Comparison of ENCODE assay signal across 18 cellular contexts in genomic region chr12:58601529-58601928, GRCh38.
DNase-seq lines count a peak whose midpoint lies in the region; ATAC-seq, FAIRE-seq and TF ChIP-seq lines count a peak whose summit lies in the region.
"Had no signal": no experiment of that assay in that cellular context is flagged by ENCODE, and none has a peak within 500 bp of the region (broad histone marks: within the 10 kb centered on the region; RNA-seq: fewer than 3 reads in every experiment).

No MANE protein-coding gene starts in this region.

- TF ChIP-seq CTCF in HepG2 (CRISPR knock-in tag; IDR thresholded peaks at IDR 0.05) (no peak), right lobe of liver (IDR thresholded peaks at IDR 0.05) (no peak), H1 (IDR thresholded peaks at IDR 0.05; ENCODE audit: control extremely low read depth in 1 of 3, insufficient read depth in 1 of 3, low read depth in 1 of 3, low read length in 3 of 3) (no peak), BE2C (IDR thresholded peaks at IDR 0.05; ENCODE audit: low read depth, low read length) (no peak), OCI-LY7 (conservative IDR thresholded peaks at IDR 0.05; ENCODE audit: low read length) (no peak)

- no peaks in the 10 kb centered on the region for H3K4me1 ChIP-seq in HepG2 (ENCODE audit: insufficient read depth, low read length)
- no peaks in the 10 kb centered on the region for H3K4me1 ChIP-seq in right lobe of liver
- no peaks in the 10 kb centered on the region for H3K4me1 ChIP-seq in H1 (replicated peaks in 1 of 4; ENCODE audit: control insufficient read depth in 3 of 4, insufficient read depth in 4 of 4, low read length in 3 of 4)
- no peaks in the 10 kb centered on the region for H3K4me1 ChIP-seq in mesenchymal stem cell (ENCODE audit: control insufficient read depth, insufficient read depth, low read depth, low read length)
- no peaks in the 10 kb centered on the region for H3K4me1 ChIP-seq in BE2C
- no peaks in the 10 kb centered on the region for H3K4me1 ChIP-seq in OCI-LY7 (ENCODE audit: insufficient read depth, low read length, poor library complexity, severe bottlenecking)
- H3K4me1 ChIP-seq: BLaER1 treated with 17β-estradiol and CSF1 and Interleukin-3, amounts not matched to agents 10 nM and 100 nM had no signal

- H3K79me1 ChIP-seq in H1 (ENCODE audit: low read depth, low read length) (no peaks in the 10 kb centered on the region), mesenchymal stem cell (replicated peaks; ENCODE audit: low read length, poor library complexity, severe bottlenecking) (no peaks in the 10 kb centered on the region)

- H3K4me2 ChIP-seq in HepG2 (ENCODE audit: low read depth, low read length) (no peak overlapping the region), H1 (ENCODE audit: insufficient read depth in 1 of 2, low read depth in 2 of 2, low read length in 2 of 2) (no peak overlapping the region), mesenchymal stem cell (ENCODE audit: low read length, poor library complexity, severe bottlenecking) (no peak overlapping the region), OCI-LY7 (ENCODE audit: low read length) (no peak overlapping the region)
- H3K4me2 ChIP-seq: BLaER1 treated with 17β-estradiol and CSF1 and Interleukin-3, amounts not matched to agents 10 nM and 100 nM had no signal

- BruUV-seq in HepG2 (replicated peaks; lab: Mats Ljungman, UMichigan), result no TSS peak
- no TSS peak for BruUV-seq in OCI-LY7 (replicated peaks; lab: Mats Ljungman, UMichigan)

- no peaks in the 10 kb centered on the region for H3K36me3 ChIP-seq in HepG2 (replicated peaks in 1 of 2; ENCODE audit: control insufficient read depth in 1 of 2, insufficient read depth in 2 of 2, low read length in 2 of 2)
- H3K36me3 ChIP-seq in right lobe of liver, result no peaks in the 10 kb centered on the region
- no peaks in the 10 kb centered on the region for H3K36me3 ChIP-seq in H1 (ENCODE audit: control insufficient read depth in 2 of 4, insufficient read depth in 4 of 4, low read length in 3 of 4)
- H3K36me3 ChIP-seq in mesenchymal stem cell (ENCODE audit: control insufficient read depth in 1 of 2, insufficient read depth in 2 of 2, low read depth in 1 of 2, low read length in 2 of 2), result no peaks in the 10 kb centered on the region
- no peaks in the 10 kb centered on the region for H3K36me3 ChIP-seq in BE2C
- H3K36me3 ChIP-seq in OCI-LY7 (ENCODE audit: insufficient read depth, low read length), result no peaks in the 10 kb centered on the region
- H3K36me3 ChIP-seq: BLaER1 treated with 17β-estradiol and CSF1 and Interleukin-3, amounts not matched to agents 10 nM and 100 nM had no signal

- no peak for TF ChIP-seq EP300 in HepG2 (IDR thresholded peaks at IDR 0.05; ENCODE audit: low read depth in 2 of 2, low read length in 2 of 2)
- TF ChIP-seq EP300 in HepG2 (CRISPR knock-in tag; IDR thresholded peaks at IDR 0.05; ENCODE audit: borderline replicate concordance), result no peak
- TF ChIP-seq EP300 in H1 (IDR thresholded peaks at IDR 0.05; ENCODE audit: borderline replicate concordance in 1 of 2, low read depth in 2 of 2, low read length in 2 of 2), result no peak

- no peak overlapping the region for H4K8ac ChIP-seq in H1 (ENCODE audit: extremely low read depth, insufficient read depth, low read length)
- H4K8ac ChIP-seq in mesenchymal stem cell (ENCODE audit: low read length), result no peak overlapping the region

- no peaks in the 10 kb centered on the region for H3K9me2 ChIP-seq in OCI-LY7 (ENCODE audit: insufficient read depth, low read length)

- WGBS in HepG2 (ENCODE audit: low lambda C conversion rate), result 0% methylated on average over 1 of the region's 1 CpG
- WGBS in right lobe of liver (ENCODE audit: insufficient coverage, low coverage, low lambda C conversion rate, missing lambda C conversion rate), result 58% methylated on average over 1 of the region's 1 CpG
- 100% methylated on average over 1 of the region's 1 CpG; no CpG with 5 or more reads in 1 of the 2 experiments for WGBS in H1 (ENCODE audit: extremely low coverage in 1 of 2, insufficient coverage in 1 of 2, insufficient read length in 1 of 2, insufficient replicate concordance in 2 of 2, low coverage in 1 of 2, low lambda C conversion rate in 2 of 2, missing lambda C conversion rate in 1 of 2), 2 experiments
- no CpG with 5 or more reads among the region's 1 CpG for WGBS in mesenchymal stem cell

- H3K4me3 ChIP-seq in HepG2 (replicated peaks in 1 of 3; ENCODE audit: insufficient read depth in 1 of 3, low read depth in 2 of 3, low read length in 3 of 3), result no peak overlapping the region
- no peak overlapping the region for H3K4me3 ChIP-seq in right lobe of liver
- no peak overlapping the region for H3K4me3 ChIP-seq in H1 (ENCODE audit: extremely low read depth in 1 of 4, insufficient read depth in 2 of 4, low read depth in 3 of 4, low read length in 4 of 4)
- H3K4me3 ChIP-seq in mesenchymal stem cell (ENCODE audit: insufficient read depth in 1 of 2, low read depth in 1 of 2, low read length in 2 of 2), result no peak overlapping the region
- H3K4me3 ChIP-seq in BE2C (ENCODE audit: low read depth, low read length), result no peak overlapping the region
- H3K4me3 ChIP-seq in OCI-LY7 (ENCODE audit: low read depth, low read length, poor library complexity, severe bottlenecking), result no peak overlapping the region
- H3K4me3 ChIP-seq: BLaER1 treated with 17β-estradiol and CSF1 and Interleukin-3, amounts not matched to agents 10 nM and 100 nM; GM23248 had no signal

- H3K56ac ChIP-seq in H1 (replicated peaks; ENCODE audit: insufficient read length, low read depth, low read length), result no peak overlapping the region

- H2BK15ac ChIP-seq in H1 (ENCODE audit: low read length) (no peak overlapping the region), mesenchymal stem cell (ENCODE audit: low read depth, poor library complexity, severe bottlenecking) (no peak overlapping the region)

- H2BK20ac ChIP-seq in H1 (ENCODE audit: low read length), result no peak overlapping the region

- no peak for TF ChIP-seq POLR2A in HepG2 (IDR thresholded peaks at IDR 0.05; ENCODE audit: insufficient read depth in 1 of 2, low read depth in 2 of 2, low read length in 2 of 2)
- no peak for TF ChIP-seq POLR2A in right lobe of liver (IDR thresholded peaks at IDR 0.05)
- TF ChIP-seq POLR2A in H1 (IDR thresholded peaks at IDR 0.05; ENCODE audit: control extremely low read depth in 1 of 2, low read depth in 2 of 2, low read length in 2 of 2), result no peak

- H3K23ac ChIP-seq in H1 (ENCODE audit: insufficient read length) (no peak overlapping the region), mesenchymal stem cell (ENCODE audit: low read length in 2 of 2) (no peak overlapping the region)

- H3K18ac ChIP-seq in H1 (ENCODE audit: extremely low read depth, low read length) (no peak overlapping the region), mesenchymal stem cell (ENCODE audit: low read depth in 1 of 2, low read length in 2 of 2) (no peak overlapping the region)

- DNase-seq in HepG2 (ENCODE audit: low spot score) (no peak), right lobe of liver (no peak), H1 (ENCODE audit: low read depth in 1 of 2, low spot score in 2 of 2) (no peak), mesenchymal stem cell (peak; percentile 3), BE2C (no peak), mucosa of gallbladder (ENCODE audit: low spot score) (no peak), OCI-LY7 (ENCODE audit: low spot score) (no peak)
- DNase-seq: Calu3; CD8-positive, alpha-beta T cell; DMS 273 treated with DMSO at 0.1 percent for 48 hours; GM23248; HCEC 1CT had no signal

- FAIRE-seq in HepG2 (lab: Jason Lieb, UNC) (no peak), H1 (lab: Jason Lieb, UNC) (no peak)
- FAIRE-seq: G401.6, GM12891, GM19239, H54 had no signal

- no peak overlapping the region for H3K9ac ChIP-seq in HepG2 (ENCODE audit: insufficient read depth, low read depth, low read length)
- H3K9ac ChIP-seq in H1 (replicated peaks in 1 of 4; ENCODE audit: extremely low read depth in 1 of 4, low read depth in 3 of 4, low read length in 3 of 4), result no peak overlapping the region
- H3K9ac ChIP-seq in mesenchymal stem cell (ENCODE audit: low read length), result no peak overlapping the region
- H3K9ac ChIP-seq: BLaER1 treated with 17β-estradiol and CSF1 and Interleukin-3, amounts not matched to agents 10 nM and 100 nM; GM23248 had no signal

- CTCF ChIA-PET in HepG2 (lab: Yijun Ruan, JAX; ENCODE audit: low intra/inter-chr PET ratio, low total read pairs) (no interaction called here), H1 (lab: Charles Lee; ENCODE audit: partially characterized antibody) (interaction anchor here (1.2 to 2.0 kb wide), 2 partner anchors 13 to 203 kb away, joined by 3 to 8 read pairs; no protein-coding TSS in a partner anchor), OCI-LY7 (lab: Charles Lee; ENCODE audit: unreplicated experiment) (no interaction called here)

- H4K5ac ChIP-seq in H1 (ENCODE audit: insufficient read length, low read depth, low read length), result no peak overlapping the region

- intact Hi-C loops in HepG2 (cut with micrococcal nuclease; ENCODE audit: unreplicated experiment), result no loop called here
- intact Hi-C loops in right lobe of liver (cut with DNase I), result no loop called here
- intact Hi-C loops in OCI-LY7 (cut with micrococcal nuclease; ENCODE audit: unreplicated experiment), result no loop called here

- ATAC-seq in HepG2 (no peak), right lobe of liver (no peak)
- ATAC-seq: CD8-positive, alpha-beta T cell had no signal

- in situ Hi-C loops in HepG2 (cut with HindIII; ENCODE audit: extremely low pct_ligation_motif_present, low pct_unique_long_range_greater_than_20kb), result no loop called here

- no peak overlapping the region for H4K91ac ChIP-seq in H1 (replicated peaks; ENCODE audit: insufficient read length, low read length)
- H4K91ac ChIP-seq in mesenchymal stem cell (ENCODE audit: low read length), result no peak overlapping the region

- H3K79me2 ChIP-seq in HepG2 (ENCODE audit: insufficient read depth, low read length) (no peaks in the 10 kb centered on the region), H1 (ENCODE audit: control insufficient read depth in 1 of 2, insufficient read depth in 2 of 2, low read length in 2 of 2) (no peaks in the 10 kb centered on the region), OCI-LY7 (ENCODE audit: insufficient read depth, low read depth, low read length) (no peaks in the 10 kb centered on the region)

- H2BK120ac ChIP-seq in H1 (replicated peaks; ENCODE audit: low read depth, low read length) (no peak overlapping the region), mesenchymal stem cell (ENCODE audit: low read depth, low read length) (no peak overlapping the region)

- H3K9me3 ChIP-seq in HepG2 (ENCODE audit: low read length) (no peaks in the 10 kb centered on the region), right lobe of liver (no peaks in the 10 kb centered on the region), H1 (ENCODE audit: insufficient read depth in 2 of 2, low read depth in 1 of 2, low read length in 1 of 2) (no peaks in the 10 kb centered on the region), mesenchymal stem cell (ENCODE audit: control insufficient read depth, low read length) (no peaks in the 10 kb centered on the region), BE2C (no peaks in the 10 kb centered on the region), OCI-LY7 (ENCODE audit: low read length) (no peaks in the 10 kb centered on the region)
- H3K9me3 ChIP-seq: BLaER1 treated with 17β-estradiol and CSF1 and Interleukin-3, amounts not matched to agents 10 nM and 100 nM had no signal

- no peak overlapping the region for H3K14ac ChIP-seq in H1 (ENCODE audit: insufficient read length)
- H3K14ac ChIP-seq in mesenchymal stem cell (ENCODE audit: low read length in 2 of 2), result no peak overlapping the region

- no peak overlapping the region for H2BK12ac ChIP-seq in H1 (ENCODE audit: low read depth, low read length)
- H2BK12ac ChIP-seq in mesenchymal stem cell (ENCODE audit: low read length in 2 of 2), result no peak overlapping the region

- no peaks in the 10 kb centered on the region for H3K23me2 ChIP-seq in H1 (ENCODE audit: low read depth, low read length)

- no peak overlapping the region for H2AK5ac ChIP-seq in H1 (ENCODE audit: low read depth, low read length)
- no peak overlapping the region for H2AK5ac ChIP-seq in mesenchymal stem cell (ENCODE audit: low read length, severe bottlenecking)

- no peak for TF ChIP-seq RAD21 in HepG2 (CRISPR knock-in tag; IDR thresholded peaks at IDR 0.05)
- no peak for TF ChIP-seq RAD21 in H1 (IDR thresholded peaks at IDR 0.05 in 1 of 2, conservative IDR thresholded peaks at IDR 0.05 in 1 of 2; ENCODE audit: low read depth in 2 of 2, low read length in 2 of 2)

- no peak overlapping the region for H2BK5ac ChIP-seq in H1 (ENCODE audit: low read depth, low read length)
- no peak overlapping the region for H2BK5ac ChIP-seq in mesenchymal stem cell (ENCODE audit: low read depth, low read length, poor library complexity, severe bottlenecking)

- H3K27me3 ChIP-seq in HepG2 (ENCODE audit: control insufficient read depth in 1 of 2, insufficient read depth in 2 of 2, low read length in 2 of 2), result no peaks in the 10 kb centered on the region
- no peaks in the 10 kb centered on the region for H3K27me3 ChIP-seq in right lobe of liver
- no peaks in the 10 kb centered on the region for H3K27me3 ChIP-seq in H1 (replicated peaks in 1 of 4; ENCODE audit: control insufficient read depth in 3 of 4, extremely low read depth in 1 of 4, insufficient read depth in 3 of 4, low read length in 3 of 4)
- no peaks in the 10 kb centered on the region for H3K27me3 ChIP-seq in mesenchymal stem cell (ENCODE audit: control insufficient read depth in 1 of 2, insufficient read depth in 1 of 2, low read length in 2 of 2)
- no peaks in the 10 kb centered on the region for H3K27me3 ChIP-seq in BE2C
- H3K27me3 ChIP-seq: BLaER1 treated with 17β-estradiol and CSF1 and Interleukin-3, amounts not matched to agents 10 nM and 100 nM had no signal

- POLR2A ChIA-PET in HepG2 (lab: Yijun Ruan, JAX) (no interaction called here), H1 (lab: Charles Lee; ENCODE audit: partially characterized antibody) (no interaction called here), OCI-LY7 (lab: Charles Lee) (no interaction called here)

- H2AFZ ChIP-seq in HepG2 (ENCODE audit: low read length) (no peak overlapping the region), H1 (ENCODE audit: low read length) (no peak overlapping the region), mesenchymal stem cell (ENCODE audit: low read depth, low read length) (no peak overlapping the region), OCI-LY7 (ENCODE audit: low read length) (no peak overlapping the region)
- H2AFZ ChIP-seq: GM23248 had no signal

- H3K4ac ChIP-seq in H1 (replicated peaks; ENCODE audit: insufficient read length, low read depth, low read length) (no peak overlapping the region), mesenchymal stem cell (ENCODE audit: low read depth in 1 of 2, low read length in 2 of 2) (no peak overlapping the region)

- H4K20me1 ChIP-seq in HepG2 (ENCODE audit: insufficient read depth, low read length) (no peaks in the 10 kb centered on the region), H1 (replicated peaks in 1 of 2; ENCODE audit: control insufficient read depth in 1 of 2, insufficient read depth in 2 of 2, low read length in 2 of 2) (no peaks in the 10 kb centered on the region), OCI-LY7 (ENCODE audit: insufficient read depth, low read length) (no peaks in the 10 kb centered on the region)
- H4K20me1 ChIP-seq: BLaER1 treated with 17β-estradiol and CSF1 and Interleukin-3, amounts not matched to agents 10 nM and 100 nM had no signal

- H3K27ac ChIP-seq in HepG2 (ENCODE audit: extremely low read length, insufficient read depth, low read length), result no peak overlapping the region
- H3K27ac ChIP-seq in right lobe of liver, result no peak overlapping the region
- H3K27ac ChIP-seq in H1 (ENCODE audit: low read depth, low read length), result no peak overlapping the region
- H3K27ac ChIP-seq in mesenchymal stem cell (ENCODE audit: low read length, poor library complexity, severe bottlenecking), result no peak overlapping the region
- H3K27ac ChIP-seq in OCI-LY7 (ENCODE audit: low read depth, low read length, poor library complexity, severe bottlenecking), result no peak overlapping the region
- H3K27ac ChIP-seq: 22Rv1; BLaER1 treated with 17β-estradiol and CSF1 and Interleukin-3, amounts not matched to agents 10 nM and 100 nM; GM23248 had no signal

Comparison
In these comparisons a context has a peak if more than half of its experiments do, and no peak if none do; other contexts are left out.
1. Of the 41 proteins assayed by ChIP-seq in both HepG2 and H1: peak only in HepG2: none; only in H1: none; in both: MAFK; in neither: 40.